In genomic region chr15:68106656-68107055, GRCh38 we compare ENCODE assay signal across 16 cellular contexts. TPM values are rescaled to one million over a fixed set of nuclear protein-coding genes. Genes with fewer than 3 reads are reported as not detected.
DNase-seq lines count a peak whose midpoint lies in the region; ATAC-seq and TF ChIP-seq lines count a peak whose summit lies in the region.
"Had no signal": no experiment of that assay in that cellular context is flagged by ENCODE, and none has a peak within 500 bp of the region (broad histone marks: within the 10 kb centered on the region; RNA-seq: fewer than 3 reads in every experiment).

No MANE protein-coding gene starts in this region.

- H3K27ac ChIP-seq in A673 (ENCODE audit: low read depth, low read length, poor library complexity, severe bottlenecking) (no peak overlapping the region), left lung (no peak overlapping the region)
- no peak overlapping the region for H3K27ac ChIP-seq in effector memory CD4-positive, alpha-beta T cell (ENCODE audit: insufficient read depth, low read length, poor library complexity, severe bottlenecking)

- H3K36me3 ChIP-seq in A673 (ENCODE audit: insufficient read depth, low read length, poor library complexity, severe bottlenecking) (peaks cover 7% of the 10 kb centered on the region), left lung (peaks cover 0 to 14% of the 10 kb centered on the region in 2 donors)
- H3K36me3 ChIP-seq in effector memory CD4-positive, alpha-beta T cell (ENCODE audit: control insufficient read depth, insufficient read depth, low read length): peaks cover 14% of the 10 kb centered on the region

- peaks cover 2% of the 10 kb centered on the region for H3K27me3 Mint-ChIP-seq in HFFc6 (ENCODE audit: insufficient read depth)
- H3K27me3 Mint-ChIP-seq in activated CD4-positive, alpha-beta T cell treated with anti-CD3 and anti-CD28 coated beads, Interleukin-2, amount 10 ng/mL, durations not matched to agents 7 days and 5 days: no peaks in the 10 kb centered on the region

- intact Hi-C loops in A673 (cut with micrococcal nuclease; ENCODE audit: unreplicated experiment) (no loop called here), left lung (cut with DNase I) (no loop called here)

- H3K4me3 ChIP-seq in A673 (ENCODE audit: low read depth, low read length, poor library complexity, severe bottlenecking): no peak overlapping the region
- H3K4me3 ChIP-seq in cardiac fibroblast (replicated peaks in 1 of 2; ENCODE audit: low read depth in 2 of 2, low read length in 2 of 2): no peak overlapping the region
- H3K4me3 ChIP-seq in left lung: no peak overlapping the region
- no peak overlapping the region for H3K4me3 ChIP-seq in effector memory CD4-positive, alpha-beta T cell (ENCODE audit: insufficient read depth, low read depth, low read length, poor library complexity, severe bottlenecking)
- H3K4me3 ChIP-seq: MG63 had no signal

- no peak for TF ChIP-seq CTCF in A673 (conservative IDR thresholded peaks at IDR 0.05; ENCODE audit: low read depth, low read length)
- no peak for TF ChIP-seq CTCF in HFFc6 (IDR thresholded peaks at IDR 0.05)
- TF ChIP-seq CTCF in cardiac fibroblast (IDR thresholded peaks at IDR 0.05; ENCODE audit: low read depth, low read length): no peak
- no peak for TF ChIP-seq CTCF in left lung (IDR thresholded peaks at IDR 0.05)

- peaks cover 37% of the 10 kb centered on the region for H3K36me3 Mint-ChIP-seq in HFFc6 (ENCODE audit: low read depth)
- H3K36me3 Mint-ChIP-seq in activated CD4-positive, alpha-beta T cell treated with anti-CD3 and anti-CD28 coated beads, Interleukin-2, amount 10 ng/mL, durations not matched to agents 7 days and 5 days (ENCODE audit: low read depth): peaks cover 53% of the 10 kb centered on the region

- CTCF ChIA-PET in A673 (lab: Charles Lee): no interaction called here
- CTCF ChIA-PET in activated CD4-positive, alpha-beta T cell treated with anti-CD3 and anti-CD28 coated beads, Interleukin-2, amount 10 ng/mL, durations not matched to agents 7 days and 5 days (lab: Charles Lee): interaction anchor here (0.6 kb wide), 1 partner anchor 146 kb away, joined by 3 read pairs; no protein-coding TSS in a partner anchor

- H3K9me3 Mint-ChIP-seq in HFFc6: no peaks in the 10 kb centered on the region
- peaks cover 12% of the 10 kb centered on the region for H3K9me3 Mint-ChIP-seq in activated CD4-positive, alpha-beta T cell treated with anti-CD3 and anti-CD28 coated beads, Interleukin-2, amount 10 ng/mL, durations not matched to agents 7 days and 5 days

- H3K9me3 ChIP-seq in A673 (ENCODE audit: low read depth, low read length, poor library complexity, severe bottlenecking): peaks cover 6% of the 10 kb centered on the region
- no peaks in the 10 kb centered on the region for H3K9me3 ChIP-seq in left lung
- no peaks in the 10 kb centered on the region for H3K9me3 ChIP-seq in effector memory CD4-positive, alpha-beta T cell (ENCODE audit: control insufficient read depth, low read length)
- H3K9me3 ChIP-seq: MG63 had no signal

- peak overlapping the region; percentile 43 for H3K27ac Mint-ChIP-seq in HFFc6
- no peak overlapping the region for H3K27ac Mint-ChIP-seq in activated CD4-positive, alpha-beta T cell treated with anti-CD3 and anti-CD28 coated beads, Interleukin-2, amount 10 ng/mL, durations not matched to agents 7 days and 5 days
- H3K27ac Mint-ChIP-seq: activated CD8-positive, alpha-beta T cell treated with anti-CD3 and anti-CD28 coated beads, Interleukin-2, amount 10 ng/mL, durations not matched to agents 7 days and 5 days had no signal

- BruUV-seq in A673 (replicated peaks; lab: Mats Ljungman, UMichigan): no TSS peak

- H3K27me3 ChIP-seq in A673 (replicated peaks; ENCODE audit: insufficient read depth, low read depth, low read length, poor library complexity) (no peaks in the 10 kb centered on the region), left lung (no peaks in the 10 kb centered on the region)
- H3K27me3 ChIP-seq in effector memory CD4-positive, alpha-beta T cell (replicated peaks; ENCODE audit: control insufficient read depth, insufficient read depth, low read length, poor library complexity, severe bottlenecking): no peaks in the 10 kb centered on the region
- H3K27me3 ChIP-seq: MG63 had no signal

- H3K4me1 Mint-ChIP-seq in HFFc6 (ENCODE audit: low read depth): peaks cover 26% of the 10 kb centered on the region
- peaks cover 4% of the 10 kb centered on the region for H3K4me1 Mint-ChIP-seq in activated CD4-positive, alpha-beta T cell treated with anti-CD3 and anti-CD28 coated beads, Interleukin-2, amount 10 ng/mL, durations not matched to agents 7 days and 5 days

- ATAC-seq in left lung: peak; percentile 44
- no peak for ATAC-seq in activated CD4-positive, CD25-positive, alpha-beta regulatory T cell treated with anti-CD3 and anti-CD28 coated beads, Interleukin-2, amount 50 U/mL, for 24 hours
- ATAC-seq: activated CD8-positive, alpha-beta T cell treated with anti-CD3 and anti-CD28 coated beads, Interleukin-2, amount 10 ng/mL, durations not matched to agents 7 days and 5 days had no signal

- DNase-seq in A673 (ENCODE audit: low spot score) (peak; percentile 25), HFFc6 (peak; percentile 4), cardiac fibroblast (ENCODE audit: low read depth in 2 of 2) (peak; percentile 13 to 45), left lung (no peak), HT-29 (ENCODE audit: low spot score) (no peak)
- no peak for DNase-seq in activated CD4-positive, alpha-beta T cell treated with anti-CD3 and anti-CD28 coated beads, Interleukin-2, amount 10 ng/mL, durations not matched to agents 7 days and 5 days
- no peak for DNase-seq in effector memory CD4-positive, alpha-beta T cell
- DNase-seq: activated CD8-positive, alpha-beta T cell treated with anti-CD3 and anti-CD28 coated beads, Interleukin-2, amount 10 ng/mL, durations not matched to agents 7 days and 5 days; central memory CD4-positive, alpha-beta T cell; DMS 273 treated with DMSO at 0.1 percent for 48 hours; MG63; NCI-H2081; NCI-H82; occipital lobe; SHP77 had no signal

- peak overlapping the region; percentile 17 for H3K4me3 Mint-ChIP-seq in HFFc6
- no peak overlapping the region for H3K4me3 Mint-ChIP-seq in activated CD4-positive, alpha-beta T cell treated with anti-CD3 and anti-CD28 coated beads, Interleukin-2, amount 10 ng/mL, durations not matched to agents 7 days and 5 days
- H3K4me3 Mint-ChIP-seq: activated CD8-positive, alpha-beta T cell treated with anti-CD3 and anti-CD28 coated beads, Interleukin-2, amount 10 ng/mL, durations not matched to agents 7 days and 5 days had no signal

- H3K4me1 ChIP-seq in A673 (ENCODE audit: insufficient read depth, low read length, poor library complexity, severe bottlenecking) (peaks cover 8% of the 10 kb centered on the region), left lung (peaks cover 3 to 14% of the 10 kb centered on the region in 2 donors)
- H3K4me1 ChIP-seq in effector memory CD4-positive, alpha-beta T cell (ENCODE audit: control insufficient read depth, insufficient read depth, low read length, poor library complexity, severe bottlenecking): peaks cover 10% of the 10 kb centered on the region

- POLR2A ChIA-PET in A673 (lab: Charles Lee; ENCODE audit: low non-redundant PET): no interaction called here
- POLR2A ChIA-PET in activated CD4-positive, alpha-beta T cell treated with anti-CD3 and anti-CD28 coated beads, Interleukin-2, amount 10 ng/mL, durations not matched to agents 7 days and 5 days (lab: Charles Lee): no interaction called here

RNA-seq across cellular contexts. Expression of gene PIAS1, which starts 52.5 kb away (rescaled TPM):
- 37.5 and 40.2 TPM in 2 replicates for total RNA-seq in A673 (2021)
- 10 to 100 TPM; 23.7 to 31.8 (median 27.6) TPM for total RNA-seq in HFFc6 (2021; fragmentation: NEBNext Ultra II Directional; extraction: Animal tissue kit (Norgen Biotek cat#: 25700))
- 10 to 100 TPM; 44.9 to 46.5 TPM for total RNA-seq in left lung
- 24.8 and 42.1 TPM in 2 replicates for total RNA-seq in HT-29 (2014; rRNA removed; shearing (Covaris generic))
- total RNA-seq in activated CD4-positive, alpha-beta T cell treated with anti-CD3 and anti-CD28 coated beads, Interleukin-2, amount 10 ng/mL, durations not matched to agents 7 days and 5 days: 10 to 100 TPM; 41.7 to 53.3 TPM

Comparison
In these comparisons a context has a peak if more than half of its experiments do, and no peak if none do; other contexts are left out.
1. DNase-seq: peak in A673 (single experiment), HFFc6 (single experiment) and cardiac fibroblast (2 of 2); none in left lung (0 of 2), HT-29 (single experiment), activated CD4-positive, alpha-beta T cell treated with anti-CD3 and anti-CD28 coated beads, Interleukin-2, amount 10 ng/mL, durations not matched to agents 7 days and 5 days (single experiment) and effector memory CD4-positive, alpha-beta T cell (0 of 3).